In genomic region chr15:90939756-90940155, GRCh38 we compare ENCODE assay signal across 33 cellular contexts.
"Had no signal": no experiment of that assay in that cellular context is flagged by ENCODE, and none has a peak within 500 bp of the region (broad histone marks: within the 10 kb centered on the region; RNA-seq: fewer than 3 reads in every experiment).

No MANE protein-coding gene starts in this region.

- H3K27ac ChIP-seq: brain microvascular endothelial cell, coronary artery, WERI-Rb-1 had no signal

- H3K27me3 Mint-ChIP-seq: activated B cell treated with CpG ODN at 0.5 μM for 24 hours; activated CD8-positive, alpha-beta T cell treated with anti-CD3 and anti-CD28 coated beads for 36 hours; activated naive CD8-positive, alpha-beta T cell; activated T-helper 17 cell treated with anti-CD3 and anti-CD28 coated beads, Interleukin-2, amount 50 U/mL, for 72 hours; central memory CD8-positive, alpha-beta T cell; dendritic cell treated with granulocyte-macrophage colony-stimulating factor and Interleukin-4, amounts not matched to agents 40 ng/mL and 50 ng/mL, for 4 days; T-cell had no signal

- H3K4me3 ChIP-seq: coronary artery, dorsolateral prefrontal cortex had no signal

- H3K27ac Mint-ChIP-seq: activated B cell treated with CpG ODN at 0.5 μM for 24 hours; activated CD8-positive, alpha-beta T cell treated with anti-CD3 and anti-CD28 coated beads for 36 hours; activated naive CD8-positive, alpha-beta T cell; activated T-helper 17 cell treated with anti-CD3 and anti-CD28 coated beads, Interleukin-2, amount 50 U/mL, for 72 hours; dendritic cell treated with granulocyte-macrophage colony-stimulating factor and Interleukin-4, amounts not matched to agents 40 ng/mL and 50 ng/mL, for 4 days; endodermal cell; T-cell; T-helper 1 cell treated with Interleukin-12 subunit alpha and Interleukin-12 subunit beta and Interleukin-4 antibody, amounts not matched to agents 30 μg/mL and 1 μg/mL, for 36 hours; T-helper 2 cell treated with Interferon-gamma antibody and Interleukin-4, amounts not matched to agents 5 μg/mL and 100 μg/mL, for 36 hours had no signal

- DNase-seq: activated B cell treated with CpG ODN at 0.5 μM for 24 hours; activated CD4-positive, alpha-beta T cell treated with anti-CD3 and anti-CD28 coated beads for 48 hours; activated CD4-positive, alpha-beta T cell treated with anti-CD3 and anti-CD28 coated beads, Interleukin-2, amount 50 U/mL, for 1 hour; activated CD4-positive, alpha-beta T cell treated with anti-CD3 and anti-CD28 coated beads, Interleukin-2, amount 50 U/mL, for 48 hours; activated CD8-positive, alpha-beta memory T cell treated with anti-CD3 and anti-CD28 coated beads for 24 hours; activated CD8-positive, alpha-beta T cell treated with anti-CD3 and anti-CD28 coated beads for 36 hours; activated effector memory CD4-positive, alpha-beta T cell treated with Interleukin-2 at 50 U/mL for 16 hours; activated gamma-delta T cell treated with Interleukin-2 at 50 U/mL for 16 hours; activated naive CD4-positive, alpha-beta T cell treated with anti-CD3 and anti-CD28 coated beads, Interleukin-2, amount 50 U/mL, for 16 hours; activated naive CD4-positive, alpha-beta T cell treated with Interleukin-2 at 50 U/mL for 16 hours; activated T-cell treated with anti-CD3 and anti-CD28 coated beads, Interleukin-2, amount 50 U/mL, for 4 hours; amniotic stem cell; anterior cingulate cortex; brain microvascular endothelial cell; dorsolateral prefrontal cortex; effector memory CD4-positive, alpha-beta T cell; endodermal cell; foreskin fibroblast; T-cell; T1000; WERI-Rb-1 had no signal

- H3K27me3 ChIP-seq: brain microvascular endothelial cell, dorsolateral prefrontal cortex had no signal

- ATAC-seq: activated CD4-positive, CD25-positive, alpha-beta regulatory T cell treated with anti-CD3 and anti-CD28 coated beads, Interleukin-2, amount 50 U/mL, for 24 hours; activated CD8-positive, alpha-beta T cell treated with anti-CD3 and anti-CD28 coated beads for 36 hours; activated T-cell treated with anti-CD3 and anti-CD28 coated beads, Interleukin-2, amount 50 U/mL, for 4 hours; activated T-helper 17 cell treated with anti-CD3 and anti-CD28 coated beads, Interleukin-2, amount 50 U/mL, for 72 hours; esophagus mucosa; T-cell had no signal

- H3K9me3 Mint-ChIP-seq: activated B cell treated with CpG ODN at 0.5 μM for 24 hours; activated CD8-positive, alpha-beta T cell treated with anti-CD3 and anti-CD28 coated beads for 36 hours; activated T-cell treated with anti-CD3 and anti-CD28 coated beads, Interleukin-2, amount 50 U/mL, for 4 hours; activated T-helper 17 cell treated with anti-CD3 and anti-CD28 coated beads, Interleukin-2, amount 50 U/mL, for 72 hours; central memory CD8-positive, alpha-beta T cell; dendritic cell treated with granulocyte-macrophage colony-stimulating factor and Interleukin-4, amounts not matched to agents 40 ng/mL and 50 ng/mL, for 4 days; endodermal cell; T-cell; T-helper 1 cell treated with Interleukin-12 subunit alpha and Interleukin-12 subunit beta and Interleukin-4 antibody, amounts not matched to agents 30 μg/mL and 1 μg/mL, for 36 hours; T-helper 2 cell treated with Interferon-gamma antibody and Interleukin-4, amounts not matched to agents 5 μg/mL and 100 μg/mL, for 36 hours had no signal

- FAIRE-seq: astrocyte, bronchial epithelial cell, frontal cortex had no signal

- H3K4me3 Mint-ChIP-seq: activated B cell treated with CpG ODN at 0.5 μM for 24 hours; activated CD8-positive, alpha-beta T cell treated with anti-CD3 and anti-CD28 coated beads for 36 hours; activated naive CD8-positive, alpha-beta T cell; activated T-cell treated with anti-CD3 and anti-CD28 coated beads, Interleukin-2, amount 50 U/mL, for 4 hours; activated T-helper 17 cell treated with anti-CD3 and anti-CD28 coated beads, Interleukin-2, amount 50 U/mL, for 72 hours; central memory CD8-positive, alpha-beta T cell; dendritic cell treated with granulocyte-macrophage colony-stimulating factor and Interleukin-4, amounts not matched to agents 40 ng/mL and 50 ng/mL, for 4 days; endodermal cell; T-cell; T-helper 1 cell treated with Interleukin-12 subunit alpha and Interleukin-12 subunit beta and Interleukin-4 antibody, amounts not matched to agents 30 μg/mL and 1 μg/mL, for 36 hours; T-helper 2 cell treated with Interferon-gamma antibody and Interleukin-4, amounts not matched to agents 5 μg/mL and 100 μg/mL, for 36 hours had no signal
